In the genomic region with DNA sequence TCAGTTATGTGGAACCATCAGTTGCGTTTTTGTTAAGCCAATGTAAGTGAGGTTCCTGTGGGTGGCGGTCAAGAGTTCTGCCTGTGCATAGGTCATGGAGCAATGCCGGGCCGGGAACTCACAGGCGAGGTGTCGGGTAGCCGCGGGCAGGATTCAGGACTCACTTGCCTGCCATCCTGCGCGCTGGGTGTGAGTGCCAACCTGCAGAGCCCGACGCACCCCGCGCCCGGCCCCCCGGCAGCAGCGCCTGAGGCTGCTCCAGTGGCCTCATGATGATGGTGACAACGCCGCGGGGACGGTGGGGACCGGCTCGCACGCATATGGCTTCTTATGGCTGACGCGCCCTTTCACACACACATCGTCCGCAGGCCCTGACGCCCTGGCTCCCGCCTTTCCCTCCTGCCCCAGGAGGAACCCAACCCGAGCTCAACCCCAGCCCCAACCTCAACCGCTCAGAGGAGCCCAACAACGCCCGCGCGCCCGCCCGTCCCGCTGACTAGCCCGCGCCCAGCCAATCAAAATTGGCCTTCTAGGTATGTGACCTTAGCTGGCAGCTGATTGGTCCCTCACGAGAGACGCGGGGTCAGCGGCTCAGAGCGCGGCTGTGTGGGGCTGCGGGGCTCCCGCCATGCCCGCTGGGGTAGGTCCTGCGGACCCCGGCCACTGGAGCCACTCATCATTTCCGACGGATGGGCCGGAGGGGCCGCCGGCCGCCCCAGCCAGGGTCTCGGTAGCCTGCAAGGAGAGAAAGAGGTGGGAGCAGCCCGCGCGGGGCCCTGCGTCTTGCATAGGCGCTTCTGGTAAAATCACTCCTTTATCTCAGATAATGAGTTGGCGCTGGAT, we compare ENCODE assay signal across 1 cellular context.
TF ChIP-seq lines count a peak whose summit lies in the region.

A gene with protein sequence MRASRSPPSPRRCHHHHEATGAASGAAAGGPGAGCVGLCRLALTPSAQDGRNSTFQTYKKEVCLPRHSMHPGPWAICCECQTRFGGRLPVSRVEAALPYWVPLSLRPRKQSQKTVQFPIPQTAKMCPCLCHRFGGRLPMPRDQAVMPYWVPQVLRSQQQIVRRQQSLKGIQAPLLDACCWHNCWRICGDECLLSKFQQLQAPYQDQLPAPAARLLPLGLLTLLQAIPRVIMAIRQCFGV (minus strand): TSS at position 470 of the 843 bp plus-strand sequence. CDS start 150 bp downstream, at position 320.

TF ChIP-seq in K562, 482 proteins besides CTCF, POLR2A, EP300 and RAD21 (continued from another document and continues in another):
- TF ChIP-seq BDP1 (IDR thresholded peaks at IDR 0.05; ENCODE audit: insufficient read depth, insufficient read length) (no peak), CCAR2 (IDR thresholded peaks at IDR 0.05; ENCODE audit: low read depth, low read length) (no peak), ZNF707 (CRISPR knock-in tag; conservative IDR thresholded peaks at IDR 0.05) (no peak), SMAD1 (IDR thresholded peaks at IDR 0.05; ENCODE audit: low read depth, low read length, partially characterized antibody) (no peak), MYNN (IDR thresholded peaks at IDR 0.05) (no peak), MYNN (CRISPR knock-in tag; IDR thresholded peaks at IDR 0.05) (no peak), ZSCAN29 (IDR thresholded peaks at IDR 0.05) (no peak), FOXA1 (IDR thresholded peaks at IDR 0.05; ENCODE audit: borderline replicate concordance) (no peak), NCOA2 (IDR thresholded peaks at IDR 0.05; ENCODE audit: partially characterized antibody in 2 of 2) (no peak), SREBF1 (IDR thresholded peaks at IDR 0.05; ENCODE audit: borderline replicate concordance, low read depth, low read length) (no peak), MAZ (CRISPR knock-in tag; conservative IDR thresholded peaks at IDR 0.05 in 1 of 2, IDR thresholded peaks at IDR 0.05 in 1 of 2) (peak in 1 of 2 experiments; percentile 76; a peak in 1 of 4 replicates), EWSR1 (IDR thresholded peaks at IDR 0.05; ENCODE audit: borderline replicate concordance, low read depth, partially characterized antibody) (no peak), POLR3G (IDR thresholded peaks at IDR 0.05; ENCODE audit: extremely low read depth, insufficient read length, insufficient replicate concordance) (no peak), RNF2 (IDR thresholded peaks at IDR 0.05) (0 out of 2 replicates have a peak, but pooled peaks have one; percentile 32), FUS (optimal IDR thresholded peaks at IDR 0.05; ENCODE audit: low read depth, low read length) (no peak), HMG20B (CRISPR knock-in tag; IDR thresholded peaks at IDR 0.05) (no peak), XRCC5 (IDR thresholded peaks at IDR 0.05; ENCODE audit: low read depth, low read length) (no peak), TRIM24 (IDR thresholded peaks at IDR 0.05) (no peak), ZNF785 (CRISPR knock-in tag; IDR thresholded peaks at IDR 0.05) (no peak), NFIX (CRISPR knock-in tag; IDR thresholded peaks at IDR 0.05; ENCODE audit: low read depth) (no peak), ZNF695 (CRISPR knock-in tag; IDR thresholded peaks at IDR 0.05) (no peak), BACH1 (tag; IDR thresholded peaks at IDR 0.05) (no peak), ZNF445 (CRISPR knock-in tag; IDR thresholded peaks at IDR 0.05; ENCODE audit: low read depth) (no peak)
- TF ChIP-seq, protein P1, sequence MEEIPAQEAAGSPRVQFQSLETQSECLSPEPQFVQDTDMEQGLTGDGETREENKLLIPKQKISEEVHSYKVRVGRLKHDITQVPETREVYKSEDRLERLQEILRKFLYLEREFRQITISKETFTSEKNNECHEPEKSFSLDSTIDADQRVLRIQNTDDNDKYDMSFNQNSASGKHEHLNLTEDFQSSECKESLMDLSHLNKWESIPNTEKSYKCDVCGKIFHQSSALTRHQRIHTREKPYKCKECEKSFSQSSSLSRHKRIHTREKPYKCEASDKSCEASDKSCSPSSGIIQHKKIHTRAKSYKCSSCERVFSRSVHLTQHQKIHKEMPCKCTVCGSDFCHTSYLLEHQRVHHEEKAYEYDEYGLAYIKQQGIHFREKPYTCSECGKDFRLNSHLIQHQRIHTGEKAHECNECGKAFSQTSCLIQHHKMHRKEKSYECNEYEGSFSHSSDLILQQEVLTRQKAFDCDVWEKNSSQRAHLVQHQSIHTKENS (CRISPR knock-in tag; IDR thresholded peaks at IDR 0.05) = no peak
- TF ChIP-seq, protein P2, sequence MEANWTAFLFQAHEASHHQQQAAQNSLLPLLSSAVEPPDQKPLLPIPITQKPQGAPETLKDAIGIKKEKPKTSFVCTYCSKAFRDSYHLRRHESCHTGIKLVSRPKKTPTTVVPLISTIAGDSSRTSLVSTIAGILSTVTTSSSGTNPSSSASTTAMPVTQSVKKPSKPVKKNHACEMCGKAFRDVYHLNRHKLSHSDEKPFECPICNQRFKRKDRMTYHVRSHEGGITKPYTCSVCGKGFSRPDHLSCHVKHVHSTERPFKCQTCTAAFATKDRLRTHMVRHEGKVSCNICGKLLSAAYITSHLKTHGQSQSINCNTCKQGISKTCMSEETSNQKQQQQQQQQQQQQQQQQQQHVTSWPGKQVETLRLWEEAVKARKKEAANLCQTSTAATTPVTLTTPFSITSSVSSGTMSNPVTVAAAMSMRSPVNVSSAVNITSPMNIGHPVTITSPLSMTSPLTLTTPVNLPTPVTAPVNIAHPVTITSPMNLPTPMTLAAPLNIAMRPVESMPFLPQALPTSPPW (CRISPR knock-in tag; IDR thresholded peaks at IDR 0.05) = peak; percentile 74
- TF ChIP-seq, protein P3, sequence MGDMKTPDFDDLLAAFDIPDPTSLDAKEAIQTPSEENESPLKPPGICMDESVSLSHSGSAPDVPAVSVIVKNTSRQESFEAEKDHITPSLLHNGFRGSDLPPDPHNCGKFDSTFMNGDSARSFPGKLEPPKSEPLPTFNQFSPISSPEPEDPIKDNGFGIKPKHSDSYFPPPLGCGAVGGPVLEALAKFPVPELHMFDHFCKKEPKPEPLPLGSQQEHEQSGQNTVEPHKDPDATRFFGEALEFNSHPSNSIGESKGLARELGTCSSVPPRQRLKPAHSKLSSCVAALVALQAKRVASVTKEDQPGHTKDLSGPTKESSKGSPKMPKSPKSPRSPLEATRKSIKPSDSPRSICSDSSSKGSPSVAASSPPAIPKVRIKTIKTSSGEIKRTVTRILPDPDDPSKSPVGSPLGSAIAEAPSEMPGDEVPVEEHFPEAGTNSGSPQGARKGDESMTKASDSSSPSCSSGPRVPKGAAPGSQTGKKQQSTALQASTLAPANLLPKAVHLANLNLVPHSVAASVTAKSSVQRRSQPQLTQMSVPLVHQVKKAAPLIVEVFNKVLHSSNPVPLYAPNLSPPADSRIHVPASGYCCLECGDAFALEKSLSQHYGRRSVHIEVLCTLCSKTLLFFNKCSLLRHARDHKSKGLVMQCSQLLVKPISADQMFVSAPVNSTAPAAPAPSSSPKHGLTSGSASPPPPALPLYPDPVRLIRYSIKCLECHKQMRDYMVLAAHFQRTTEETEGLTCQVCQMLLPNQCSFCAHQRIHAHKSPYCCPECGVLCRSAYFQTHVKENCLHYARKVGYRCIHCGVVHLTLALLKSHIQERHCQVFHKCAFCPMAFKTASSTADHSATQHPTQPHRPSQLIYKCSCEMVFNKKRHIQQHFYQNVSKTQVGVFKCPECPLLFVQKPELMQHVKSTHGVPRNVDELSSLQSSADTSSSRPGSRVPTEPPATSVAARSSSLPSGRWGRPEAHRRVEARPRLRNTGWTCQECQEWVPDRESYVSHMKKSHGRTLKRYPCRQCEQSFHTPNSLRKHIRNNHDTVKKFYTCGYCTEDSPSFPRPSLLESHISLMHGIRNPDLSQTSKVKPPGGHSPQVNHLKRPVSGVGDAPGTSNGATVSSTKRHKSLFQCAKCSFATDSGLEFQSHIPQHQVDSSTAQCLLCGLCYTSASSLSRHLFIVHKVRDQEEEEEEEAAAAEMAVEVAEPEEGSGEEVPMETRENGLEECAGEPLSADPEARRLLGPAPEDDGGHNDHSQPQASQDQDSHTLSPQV (IDR thresholded peaks at IDR 0.05) = 0 out of 2 replicates have a peak, but pooled peaks have one; percentile 38
- TF ChIP-seq, protein P4, sequence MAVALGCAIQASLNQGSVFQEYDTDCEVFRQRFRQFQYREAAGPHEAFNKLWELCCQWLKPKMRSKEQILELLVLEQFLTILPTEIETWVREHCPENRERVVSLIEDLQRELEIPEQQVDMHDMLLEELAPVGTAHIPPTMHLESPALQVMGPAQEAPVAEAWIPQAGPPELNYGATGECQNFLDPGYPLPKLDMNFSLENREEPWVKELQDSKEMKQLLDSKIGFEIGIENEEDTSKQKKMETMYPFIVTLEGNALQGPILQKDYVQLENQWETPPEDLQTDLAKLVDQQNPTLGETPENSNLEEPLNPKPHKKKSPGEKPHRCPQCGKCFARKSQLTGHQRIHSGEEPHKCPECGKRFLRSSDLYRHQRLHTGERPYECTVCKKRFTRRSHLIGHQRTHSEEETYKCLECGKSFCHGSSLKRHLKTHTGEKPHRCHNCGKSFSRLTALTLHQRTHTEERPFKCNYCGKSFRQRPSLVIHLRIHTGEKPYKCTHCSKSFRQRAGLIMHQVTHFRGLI (CRISPR knock-in tag; IDR thresholded peaks at IDR 0.05) = no peak
- TF ChIP-seq, protein P5, sequence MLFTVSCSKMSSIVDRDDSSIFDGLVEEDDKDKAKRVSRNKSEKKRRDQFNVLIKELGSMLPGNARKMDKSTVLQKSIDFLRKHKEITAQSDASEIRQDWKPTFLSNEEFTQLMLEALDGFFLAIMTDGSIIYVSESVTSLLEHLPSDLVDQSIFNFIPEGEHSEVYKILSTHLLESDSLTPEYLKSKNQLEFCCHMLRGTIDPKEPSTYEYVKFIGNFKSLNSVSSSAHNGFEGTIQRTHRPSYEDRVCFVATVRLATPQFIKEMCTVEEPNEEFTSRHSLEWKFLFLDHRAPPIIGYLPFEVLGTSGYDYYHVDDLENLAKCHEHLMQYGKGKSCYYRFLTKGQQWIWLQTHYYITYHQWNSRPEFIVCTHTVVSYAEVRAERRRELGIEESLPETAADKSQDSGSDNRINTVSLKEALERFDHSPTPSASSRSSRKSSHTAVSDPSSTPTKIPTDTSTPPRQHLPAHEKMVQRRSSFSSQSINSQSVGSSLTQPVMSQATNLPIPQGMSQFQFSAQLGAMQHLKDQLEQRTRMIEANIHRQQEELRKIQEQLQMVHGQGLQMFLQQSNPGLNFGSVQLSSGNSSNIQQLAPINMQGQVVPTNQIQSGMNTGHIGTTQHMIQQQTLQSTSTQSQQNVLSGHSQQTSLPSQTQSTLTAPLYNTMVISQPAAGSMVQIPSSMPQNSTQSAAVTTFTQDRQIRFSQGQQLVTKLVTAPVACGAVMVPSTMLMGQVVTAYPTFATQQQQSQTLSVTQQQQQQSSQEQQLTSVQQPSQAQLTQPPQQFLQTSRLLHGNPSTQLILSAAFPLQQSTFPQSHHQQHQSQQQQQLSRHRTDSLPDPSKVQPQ (CRISPR knock-in tag; IDR thresholded peaks at IDR 0.05; ENCODE audit: borderline replicate concordance) = no peak
- TF ChIP-seq, protein P6, sequence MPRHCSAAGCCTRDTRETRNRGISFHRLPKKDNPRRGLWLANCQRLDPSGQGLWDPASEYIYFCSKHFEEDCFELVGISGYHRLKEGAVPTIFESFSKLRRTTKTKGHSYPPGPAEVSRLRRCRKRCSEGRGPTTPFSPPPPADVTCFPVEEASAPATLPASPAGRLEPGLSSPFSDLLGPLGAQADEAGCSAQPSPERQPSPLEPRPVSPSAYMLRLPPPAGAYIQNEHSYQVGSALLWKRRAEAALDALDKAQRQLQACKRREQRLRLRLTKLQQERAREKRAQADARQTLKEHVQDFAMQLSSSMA (CRISPR knock-in tag; IDR thresholded peaks at IDR 0.05) = peak; percentile 69; the same call in 1 of the 2 replicates
- TF ChIP-seq, protein P7, sequence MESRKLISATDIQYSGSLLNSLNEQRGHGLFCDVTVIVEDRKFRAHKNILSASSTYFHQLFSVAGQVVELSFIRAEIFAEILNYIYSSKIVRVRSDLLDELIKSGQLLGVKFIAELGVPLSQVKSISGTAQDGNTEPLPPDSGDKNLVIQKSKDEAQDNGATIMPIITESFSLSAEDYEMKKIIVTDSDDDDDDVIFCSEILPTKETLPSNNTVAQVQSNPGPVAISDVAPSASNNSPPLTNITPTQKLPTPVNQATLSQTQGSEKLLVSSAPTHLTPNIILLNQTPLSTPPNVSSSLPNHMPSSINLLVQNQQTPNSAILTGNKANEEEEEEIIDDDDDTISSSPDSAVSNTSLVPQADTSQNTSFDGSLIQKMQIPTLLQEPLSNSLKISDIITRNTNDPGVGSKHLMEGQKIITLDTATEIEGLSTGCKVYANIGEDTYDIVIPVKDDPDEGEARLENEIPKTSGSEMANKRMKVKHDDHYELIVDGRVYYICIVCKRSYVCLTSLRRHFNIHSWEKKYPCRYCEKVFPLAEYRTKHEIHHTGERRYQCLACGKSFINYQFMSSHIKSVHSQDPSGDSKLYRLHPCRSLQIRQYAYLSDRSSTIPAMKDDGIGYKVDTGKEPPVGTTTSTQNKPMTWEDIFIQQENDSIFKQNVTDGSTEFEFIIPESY (CRISPR knock-in tag; IDR thresholded peaks at IDR 0.05) = no peak
- TF ChIP-seq, protein P8, sequence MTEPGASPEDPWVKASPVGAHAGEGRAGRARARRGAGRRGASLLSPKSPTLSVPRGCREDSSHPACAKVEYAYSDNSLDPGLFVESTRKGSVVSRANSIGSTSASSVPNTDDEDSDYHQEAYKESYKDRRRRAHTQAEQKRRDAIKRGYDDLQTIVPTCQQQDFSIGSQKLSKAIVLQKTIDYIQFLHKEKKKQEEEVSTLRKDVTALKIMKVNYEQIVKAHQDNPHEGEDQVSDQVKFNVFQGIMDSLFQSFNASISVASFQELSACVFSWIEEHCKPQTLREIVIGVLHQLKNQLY (CRISPR knock-in tag; conservative IDR thresholded peaks at IDR 0.05) = 0 out of 4 replicates have a peak, but pooled peaks of 1 of the 2 experiments have one; percentile 37
- TF ChIP-seq, protein P9, sequence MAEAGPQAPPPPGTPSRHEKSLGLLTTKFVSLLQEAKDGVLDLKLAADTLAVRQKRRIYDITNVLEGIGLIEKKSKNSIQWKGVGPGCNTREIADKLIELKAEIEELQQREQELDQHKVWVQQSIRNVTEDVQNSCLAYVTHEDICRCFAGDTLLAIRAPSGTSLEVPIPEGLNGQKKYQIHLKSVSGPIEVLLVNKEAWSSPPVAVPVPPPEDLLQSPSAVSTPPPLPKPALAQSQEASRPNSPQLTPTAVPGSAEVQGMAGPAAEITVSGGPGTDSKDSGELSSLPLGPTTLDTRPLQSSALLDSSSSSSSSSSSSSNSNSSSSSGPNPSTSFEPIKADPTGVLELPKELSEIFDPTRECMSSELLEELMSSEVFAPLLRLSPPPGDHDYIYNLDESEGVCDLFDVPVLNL (CRISPR knock-in tag; IDR thresholded peaks at IDR 0.05; ENCODE audit: low read depth) = 0 out of 2 replicates have a peak, but pooled peaks have one; percentile 56
- TF ChIP-seq, protein P10, sequence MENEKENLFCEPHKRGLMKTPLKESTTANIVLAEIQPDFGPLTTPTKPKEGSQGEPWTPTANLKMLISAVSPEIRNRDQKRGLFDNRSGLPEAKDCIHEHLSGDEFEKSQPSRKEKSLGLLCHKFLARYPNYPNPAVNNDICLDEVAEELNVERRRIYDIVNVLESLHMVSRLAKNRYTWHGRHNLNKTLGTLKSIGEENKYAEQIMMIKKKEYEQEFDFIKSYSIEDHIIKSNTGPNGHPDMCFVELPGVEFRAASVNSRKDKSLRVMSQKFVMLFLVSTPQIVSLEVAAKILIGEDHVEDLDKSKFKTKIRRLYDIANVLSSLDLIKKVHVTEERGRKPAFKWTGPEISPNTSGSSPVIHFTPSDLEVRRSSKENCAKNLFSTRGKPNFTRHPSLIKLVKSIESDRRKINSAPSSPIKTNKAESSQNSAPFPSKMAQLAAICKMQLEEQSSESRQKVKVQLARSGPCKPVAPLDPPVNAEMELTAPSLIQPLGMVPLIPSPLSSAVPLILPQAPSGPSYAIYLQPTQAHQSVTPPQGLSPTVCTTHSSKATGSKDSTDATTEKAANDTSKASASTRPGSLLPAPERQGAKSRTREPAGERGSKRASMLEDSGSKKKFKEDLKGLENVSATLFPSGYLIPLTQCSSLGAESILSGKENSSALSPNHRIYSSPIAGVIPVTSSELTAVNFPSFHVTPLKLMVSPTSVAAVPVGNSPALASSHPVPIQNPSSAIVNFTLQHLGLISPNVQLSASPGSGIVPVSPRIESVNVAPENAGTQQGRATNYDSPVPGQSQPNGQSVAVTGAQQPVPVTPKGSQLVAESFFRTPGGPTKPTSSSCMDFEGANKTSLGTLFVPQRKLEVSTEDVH (IDR thresholded peaks at IDR 0.05; ENCODE audit: low read depth, partially characterized antibody) = peak; percentile 46
